ENCODE assay signal across 22 cellular contexts in genomic region chr16:14602443-14602963, GRCh38.
"Had no signal": no experiment of that assay in that cellular context is flagged by ENCODE, and none has a peak within 500 bp of the region (broad histone marks: within the 10 kb centered on the region; RNA-seq: fewer than 3 reads in every experiment).

No MANE protein-coding gene starts in this region.

- ATAC-seq: activated naive CD8-positive, alpha-beta T cell treated with anti-CD3 and anti-CD28 coated beads, Interleukin-2, amount 50 U/mL, for 24 hours; body of pancreas; gastroesophageal sphincter; heart left ventricle; left colon; stimulated activated naive CD8-positive, alpha-beta T cell treated with anti-CD3 and anti-CD28 coated beads, Interleukin-15, Interleukin-2, amounts not matched to agents 100 U/mL and 50 U/mL, for 24 hours had no signal

- H3K27ac ChIP-seq: body of pancreas, cardiac muscle cell, epithelial cell of prostate, gastroesophageal sphincter, heart left ventricle, tibial nerve, VCaP had no signal

- DNase-seq: activated CD4-positive, CD25-positive, alpha-beta regulatory T cell treated with anti-CD3 and anti-CD28 coated beads, Interleukin-2, amount 50 U/mL, for 72 hours; activated gamma-delta T cell; activated naive CD4-positive, alpha-beta T cell treated with anti-CD3 and anti-CD28 coated beads, Interleukin-2, amount 50 U/mL, for 16 hours; activated naive CD8-positive, alpha-beta T cell treated with anti-CD3 and anti-CD28 coated beads, Interleukin-2, amount 50 U/mL, for 24 hours; body of pancreas; cortex of kidney; endodermal cell; heart left ventricle; islet precursor cell; left colon; stimulated activated CD4-positive, alpha-beta T cell treated with anti-CD3 and anti-CD28 coated beads, Interleukin-2, amount 100 ng/mL, for 48 hours; stimulated activated CD8-positive, alpha-beta memory T cell treated with anti-CD3 and anti-CD28 coated beads, Interleukin-4, amount 100 ng/mL, for 48 hours; stimulated activated naive CD8-positive, alpha-beta T cell treated with anti-CD3 and anti-CD28 coated beads, Interleukin-15, Interleukin-2, amounts not matched to agents 100 U/mL and 50 U/mL, for 24 hours; SW 1271 had no signal

- H3K9me3 Mint-ChIP-seq: activated naive CD8-positive, alpha-beta T cell treated with anti-CD3 and anti-CD28 coated beads, Interleukin-2, amount 50 U/mL, for 24 hours; endodermal cell; memory B cell; nephron; T-helper 2 cell treated with Interferon-gamma antibody and Interleukin-4, amounts not matched to agents 5 μg/mL and 100 μg/mL, for 36 hours had no signal

- H3K27me3 Mint-ChIP-seq: activated naive CD8-positive, alpha-beta T cell treated with anti-CD3 and anti-CD28 coated beads, Interleukin-2, amount 50 U/mL, for 24 hours; memory B cell had no signal

- H3K27me3 ChIP-seq: body of pancreas, cardiac muscle cell, gastroesophageal sphincter, heart left ventricle, tibial nerve had no signal

- H3K27ac Mint-ChIP-seq: activated naive CD8-positive, alpha-beta T cell treated with anti-CD3 and anti-CD28 coated beads, Interleukin-2, amount 50 U/mL, for 24 hours; endodermal cell; memory B cell; nephron; T-helper 2 cell treated with Interferon-gamma antibody and Interleukin-4, amounts not matched to agents 5 μg/mL and 100 μg/mL, for 36 hours had no signal

- H3K4me1 ChIP-seq: body of pancreas, gastroesophageal sphincter, heart left ventricle, tibial nerve had no signal

- H3K4me3 ChIP-seq: body of pancreas, cardiac muscle cell, gastroesophageal sphincter, heart left ventricle, tibial nerve had no signal

- H3K4me1 Mint-ChIP-seq: activated naive CD8-positive, alpha-beta T cell treated with anti-CD3 and anti-CD28 coated beads, Interleukin-2, amount 50 U/mL, for 24 hours; endodermal cell; nephron had no signal

- H3K4me3 Mint-ChIP-seq: activated naive CD8-positive, alpha-beta T cell treated with anti-CD3 and anti-CD28 coated beads, Interleukin-2, amount 50 U/mL, for 24 hours; endodermal cell; memory B cell; nephron; T-helper 2 cell treated with Interferon-gamma antibody and Interleukin-4, amounts not matched to agents 5 μg/mL and 100 μg/mL, for 36 hours had no signal

- H3K9me3 ChIP-seq: body of pancreas, gastroesophageal sphincter, heart left ventricle, tibial nerve had no signal
